23 cellular contexts compared by ENCODE assay signal in the genomic region with DNA sequence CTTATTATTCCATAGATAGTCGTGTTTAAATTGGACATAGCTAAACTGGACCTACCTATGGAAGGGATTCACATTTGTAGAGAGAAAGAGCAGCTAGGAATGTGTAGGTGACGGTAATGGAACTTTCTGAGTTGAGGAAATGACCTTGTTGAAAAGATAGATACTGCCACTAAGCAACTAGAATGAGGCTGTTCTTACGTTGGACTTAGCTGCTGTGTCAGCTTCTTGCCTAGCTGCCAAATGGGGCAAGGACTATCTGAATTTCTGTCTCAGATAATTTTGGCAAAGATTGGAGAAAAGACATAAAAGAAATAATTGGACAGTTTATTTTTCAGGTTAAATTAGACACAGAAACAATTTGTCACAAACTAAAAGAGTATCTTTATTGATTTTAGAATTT.
"Had no signal": no experiment of that assay in that cellular context is flagged by ENCODE, and none has a peak within 500 bp of the region (broad histone marks: within the 10 kb centered on the region; RNA-seq: fewer than 3 reads in every experiment).

No MANE protein-coding gene starts in this region.

- H3K4me3 Mint-ChIP-seq: activated CD4-positive, alpha-beta T cell treated with anti-CD3 and anti-CD28 coated beads for 36 hours; activated naive CD8-positive, alpha-beta T cell treated with anti-CD3 and anti-CD28 coated beads, Interleukin-2, amount 10 ng/mL, durations not matched to agents 7 days and 5 days; nephron; T-helper 2 cell treated with Interferon-gamma antibody and Interleukin-4, amounts not matched to agents 5 μg/mL and 100 μg/mL, for 36 hours; WTC11 had no signal

- H3K27me3 Mint-ChIP-seq: activated CD4-positive, alpha-beta T cell treated with anti-CD3 and anti-CD28 coated beads for 36 hours; activated naive CD8-positive, alpha-beta T cell treated with anti-CD3 and anti-CD28 coated beads, Interleukin-2, amount 10 ng/mL, durations not matched to agents 7 days and 5 days had no signal

- H3K4me3 ChIP-seq: gastrocnemius medialis, lung, prostate gland, skin epidermis, testis, upper lobe of right lung had no signal

- H3K27me3 ChIP-seq: brain microvascular endothelial cell, gastrocnemius medialis, testis, upper lobe of right lung had no signal

- H3K4me1 ChIP-seq: prostate gland had no signal

- H3K36me3 ChIP-seq: brain microvascular endothelial cell, gastrocnemius medialis, prostate gland had no signal

- DNase-seq: activated CD4-positive, alpha-beta T cell treated with anti-CD3 and anti-CD28 coated beads for 36 hours; activated CD4-positive, alpha-beta T cell treated with anti-CD3 and anti-CD28 coated beads, Interleukin-2, amount 50 U/mL, for 48 hours; activated gamma-delta T cell treated with Interleukin-2 at 50 U/mL for 16 hours; activated naive CD8-positive, alpha-beta T cell treated with anti-CD3 and anti-CD28 coated beads, Interleukin-2, amount 10 ng/mL, durations not matched to agents 7 days and 5 days; aorta; brain microvascular endothelial cell; cerebellar nuclear complex; effector CD4-positive, alpha-beta T cell; gastrocnemius medialis; midbrain; nucleus accumbens; right cardiac atrium; SK-N-SH; stimulated activated CD4-positive, alpha-beta T cell treated with anti-CD3 and anti-CD28 coated beads, Interleukin-15, amount 100 ng/mL, for 24 hours; stimulated activated CD4-positive, alpha-beta T cell treated with anti-CD3 and anti-CD28 coated beads, Interleukin-2, amount 100 ng/mL, for 48 hours; testis; upper lobe of right lung had no signal

- ATAC-seq: activated CD4-positive, alpha-beta T cell treated with anti-CD3 and anti-CD28 coated beads for 36 hours; gastrocnemius medialis; WTC11 had no signal

- H3K27ac Mint-ChIP-seq: activated CD4-positive, alpha-beta T cell treated with anti-CD3 and anti-CD28 coated beads for 36 hours; activated naive CD8-positive, alpha-beta T cell treated with anti-CD3 and anti-CD28 coated beads, Interleukin-2, amount 10 ng/mL, durations not matched to agents 7 days and 5 days; nephron; T-helper 2 cell treated with Interferon-gamma antibody and Interleukin-4, amounts not matched to agents 5 μg/mL and 100 μg/mL, for 36 hours had no signal

- H3K4me2 ChIP-seq: SK-N-SH had no signal

- H3K27ac ChIP-seq: brain microvascular endothelial cell, prostate gland, skin epidermis, upper lobe of right lung had no signal

- H3K9me3 ChIP-seq: gastrocnemius medialis, prostate gland, SK-N-SH, testis, upper lobe of right lung had no signal

- H3K9ac ChIP-seq: SK-N-SH had no signal
